ENCODE assay signal across 23 cellular contexts in genomic region chr2:46226620-46227019, GRCh38.
DNase-seq lines count a peak whose midpoint lies in the region; ATAC-seq, FAIRE-seq and TF ChIP-seq lines count a peak whose summit lies in the region.
"Had no signal": no experiment of that assay in that cellular context is flagged by ENCODE, and none has a peak within 500 bp of the region (broad histone marks: within the 10 kb centered on the region; RNA-seq: fewer than 3 reads in every experiment).

No MANE protein-coding gene starts in this region.

- no peak overlapping the region for H3K4me3 ChIP-seq in GM12878
- H3K4me3 ChIP-seq in heart right ventricle, result no peak overlapping the region
- no peak overlapping the region for H3K4me3 ChIP-seq in H7 (ENCODE audit: insufficient read depth, low read depth, low read length)

- DNase-seq in activated naive CD4-positive, alpha-beta T cell treated with Interleukin-2 at 50 U/mL for 16 hours, result no peak
- DNase-seq in GM18507 (ENCODE audit: extremely low spot score, insufficient read length, low read depth) (no peak), GM12878 (ENCODE audit: low read depth, low spot score) (no peak), heart right ventricle (no peak), G401 (ENCODE audit: low spot score) (no peak), H7 (no peak)
- DNase-seq: DMS153, DND-41, GOT3, HCEC 1CT, NCI-H1048, NCI-H1417, NCI-H1694, NCI-H2081, NCI-H2227 treated with DMSO at 0.1 percent for 48 hours, NCI-H510A, NCI-H69, SHP77 had no signal

- no peak overlapping the region for H3K9ac ChIP-seq in GM12878 (ENCODE audit: control insufficient read depth, insufficient read depth, low read length)

- no peaks in the 10 kb centered on the region for H3K36me3 Mint-ChIP-seq in activated naive CD4-positive, alpha-beta T cell treated with anti-CD3 and anti-CD28 coated beads, Interleukin-2, amount 50 U/mL, for 24 hours

- H3K4me1 Mint-ChIP-seq in activated naive CD4-positive, alpha-beta T cell treated with anti-CD3 and anti-CD28 coated beads, Interleukin-2, amount 50 U/mL, for 24 hours, result peaks cover 20% of the 10 kb centered on the region

- POLR2A ChIA-PET in GM12878 (lab: Charles Lee), result interaction anchor here (0.8 to 3.8 kb wide), 5 partner anchors 9 to 150 kb away, joined by 3 to 28 read pairs (median 4); partner anchors contain the start of gene EPAS1

- ATAC-seq in GM12878, result peak; percentile 35
- ATAC-seq in heart right ventricle, result no peak
- ATAC-seq: Panc1 had no signal

- H3K36me3 ChIP-seq in GM12878 (ENCODE audit: control insufficient read depth in 2 of 2, insufficient read depth in 2 of 2, low read length in 1 of 2), result no peaks in the 10 kb centered on the region
- no peaks in the 10 kb centered on the region for H3K36me3 ChIP-seq in heart right ventricle
- H3K36me3 ChIP-seq in H7 (replicated peaks; ENCODE audit: control insufficient read depth, insufficient read depth, low read length), result no peaks in the 10 kb centered on the region

- H3K27ac ChIP-seq in GM12878 (ENCODE audit: control insufficient read depth, insufficient read depth) (no peak overlapping the region), heart right ventricle (no peak overlapping the region)
- H3K27ac ChIP-seq: C4-2B, RWPE1 had no signal

- peak; percentile 21 to 31; a peak in 1 of 4 replicates for TF ChIP-seq EP300 in GM12878 (IDR thresholded peaks at IDR 0.05; ENCODE audit: borderline replicate concordance in 1 of 2, control insufficient read depth in 1 of 2, low read depth in 2 of 2, low read length in 2 of 2)

- CTCF ChIA-PET in GM12878 (lab: Yijun Ruan, JAX), result interaction anchor here (1.6 to 5.7 kb wide), 3 partner anchors 136 to 164 kb away, joined by 6 to 45 read pairs (median 43); no protein-coding TSS in a partner anchor

- RAD21 ChIA-PET in GM12878 (lab: Charles Lee; ENCODE audit: unreplicated experiment), result interaction anchor here (0.9 to 6.3 kb wide), 7 partner anchors 40 to 163 kb away, joined by 3 to 79 read pairs (median 35); no protein-coding TSS in a partner anchor

- no peaks in the 10 kb centered on the region for H3K9me3 Mint-ChIP-seq in activated naive CD4-positive, alpha-beta T cell treated with anti-CD3 and anti-CD28 coated beads, Interleukin-2, amount 50 U/mL, for 24 hours

- SMC1A ChIA-PET in GM12878 (lab: Charles Lee; ENCODE audit: uncharacterized antibody, unreplicated experiment), result interaction anchor here (0.7 to 6.2 kb wide), 10 partner anchors 8 to 164 kb away, joined by 3 to 82 read pairs (median 8); no protein-coding TSS in a partner anchor

- TF ChIP-seq RAD21 in GM12878 (IDR thresholded peaks at IDR 0.05; ENCODE audit: insufficient read depth, low read depth, low read length), result no peak

- H3K27ac Mint-ChIP-seq in activated naive CD4-positive, alpha-beta T cell treated with anti-CD3 and anti-CD28 coated beads, Interleukin-2, amount 50 U/mL, for 24 hours, result peak overlapping the region; percentile 5
- H3K27ac Mint-ChIP-seq: B cell had no signal

- intact Hi-C loops in GM12878 (cut with micrococcal nuclease; ENCODE audit: unreplicated experiment) (loop anchor here (5.0 kb wide), 3 partner anchors 39 to 164 kb away; no protein-coding TSS in a partner anchor), heart right ventricle (cut with DNase I) (loop anchor here in 1 of 10 donors (10.0 kb wide), 1 partner anchor 228 kb away; no protein-coding TSS in a partner anchor)

- TF ChIP-seq POLR2A in GM12878 (IDR thresholded peaks at IDR 0.05; ENCODE audit: low read depth, low read length), result no peak

- H3K79me2 ChIP-seq in GM12878 (ENCODE audit: control insufficient read depth, insufficient read depth, low read length), result no peaks in the 10 kb centered on the region

- no peaks in the 10 kb centered on the region for H3K27me3 ChIP-seq in GM12878 (replicated peaks in 1 of 2; ENCODE audit: control insufficient read depth in 2 of 2, insufficient read depth in 2 of 2, low read length in 1 of 2)
- H3K27me3 ChIP-seq in heart right ventricle, result no peaks in the 10 kb centered on the region
- H3K27me3 ChIP-seq in H7 (ENCODE audit: control insufficient read depth, insufficient read depth, low read length), result no peaks in the 10 kb centered on the region

- WGBS in GM12878 (ENCODE audit: insufficient coverage, insufficient replicate concordance, low lambda C conversion rate, missing lambda C conversion rate), result 26% methylated on average over 6 of the region's 6 CpGs
- WGBS in heart right ventricle, 2 donors, result 94% methylated on average over 6 of the region's 6 CpGs

- no peak overlapping the region for H3K4me2 ChIP-seq in GM12878 (ENCODE audit: control insufficient read depth, insufficient read depth)

- no peaks in the 10 kb centered on the region; the same call in 2 of the 3 replicates for H3K9me3 ChIP-seq in GM12878 (replicated peaks; ENCODE audit: control insufficient read depth, insufficient read depth, low read length)
- peaks cover 0 to 9% (median 0%) of the 10 kb centered on the region in 11 donors for H3K9me3 ChIP-seq in heart right ventricle

- TF ChIP-seq CTCF in GM12878 (IDR thresholded peaks at IDR 0.05 in 2 of 3, conservative IDR thresholded peaks at IDR 0.05 in 1 of 3; ENCODE audit: control insufficient read depth in 2 of 3, extremely low read depth in 1 of 3, insufficient read depth in 1 of 3, low read depth in 3 of 3, low read length in 3 of 3) (no peak), heart right ventricle (IDR thresholded peaks at IDR 0.05) (no peak)

- in situ Hi-C loops in GM12878 (cut with MboI) (no loop called here), G401 (cut with HindIII; ENCODE audit: low sequenced_read_pairs) (no loop called here)

- BruUV-seq in GM12878 (replicated peaks; lab: Mats Ljungman, UMichigan), result no TSS peak

- no peak overlapping the region for H2AFZ ChIP-seq in GM12878 (ENCODE audit: control insufficient read depth, low read depth, low read length)

- H4K20me1 ChIP-seq in GM12878 (ENCODE audit: control insufficient read depth, insufficient read depth), result no peaks in the 10 kb centered on the region

- FAIRE-seq in GM18507 (lab: Jason Lieb, UNC), result peak; percentile 26
- FAIRE-seq in GM12878 (lab: Jason Lieb, UNC), result no peak

- H3K27me3 Mint-ChIP-seq in activated naive CD4-positive, alpha-beta T cell treated with anti-CD3 and anti-CD28 coated beads, Interleukin-2, amount 50 U/mL, for 24 hours, result no peaks in the 10 kb centered on the region

- no peak overlapping the region for H3K4me3 Mint-ChIP-seq in activated naive CD4-positive, alpha-beta T cell treated with anti-CD3 and anti-CD28 coated beads, Interleukin-2, amount 50 U/mL, for 24 hours
- H3K4me3 Mint-ChIP-seq: B cell had no signal

- H3K4me1 ChIP-seq in GM12878 (ENCODE audit: control insufficient read depth, insufficient read depth, low read length) (peaks cover 14% of the 10 kb centered on the region), heart right ventricle (peaks cover 3 to 53% (median 25%) of the 10 kb centered on the region in 9 donors)

TF ChIP-seq in GM12878, 131 proteins besides CTCF, POLR2A, EP300 and RAD21 (continues in another document):
- TF ChIP-seq RELA (IDR thresholded peaks at IDR 0.05; ENCODE audit: borderline replicate concordance, partially characterized antibody), result peak; percentile 20
- TF ChIP-seq CREB1 (IDR thresholded peaks at IDR 0.05; ENCODE audit: low read depth), result no peak
- TF ChIP-seq FOXK2 (IDR thresholded peaks at IDR 0.05), result no peak
- TF ChIP-seq MEF2A (IDR thresholded peaks at IDR 0.05; ENCODE audit: insufficient read depth, low read depth, low read length), result 0 out of 2 replicates have a peak, but pooled peaks have one; percentile 40
- no peak for TF ChIP-seq MYB (IDR thresholded peaks at IDR 0.05; ENCODE audit: borderline replicate concordance, low read depth, low read length)
- TF ChIP-seq HCFC1 (IDR thresholded peaks at IDR 0.05; ENCODE audit: low read length), result no peak
- TF ChIP-seq, protein P1, sequence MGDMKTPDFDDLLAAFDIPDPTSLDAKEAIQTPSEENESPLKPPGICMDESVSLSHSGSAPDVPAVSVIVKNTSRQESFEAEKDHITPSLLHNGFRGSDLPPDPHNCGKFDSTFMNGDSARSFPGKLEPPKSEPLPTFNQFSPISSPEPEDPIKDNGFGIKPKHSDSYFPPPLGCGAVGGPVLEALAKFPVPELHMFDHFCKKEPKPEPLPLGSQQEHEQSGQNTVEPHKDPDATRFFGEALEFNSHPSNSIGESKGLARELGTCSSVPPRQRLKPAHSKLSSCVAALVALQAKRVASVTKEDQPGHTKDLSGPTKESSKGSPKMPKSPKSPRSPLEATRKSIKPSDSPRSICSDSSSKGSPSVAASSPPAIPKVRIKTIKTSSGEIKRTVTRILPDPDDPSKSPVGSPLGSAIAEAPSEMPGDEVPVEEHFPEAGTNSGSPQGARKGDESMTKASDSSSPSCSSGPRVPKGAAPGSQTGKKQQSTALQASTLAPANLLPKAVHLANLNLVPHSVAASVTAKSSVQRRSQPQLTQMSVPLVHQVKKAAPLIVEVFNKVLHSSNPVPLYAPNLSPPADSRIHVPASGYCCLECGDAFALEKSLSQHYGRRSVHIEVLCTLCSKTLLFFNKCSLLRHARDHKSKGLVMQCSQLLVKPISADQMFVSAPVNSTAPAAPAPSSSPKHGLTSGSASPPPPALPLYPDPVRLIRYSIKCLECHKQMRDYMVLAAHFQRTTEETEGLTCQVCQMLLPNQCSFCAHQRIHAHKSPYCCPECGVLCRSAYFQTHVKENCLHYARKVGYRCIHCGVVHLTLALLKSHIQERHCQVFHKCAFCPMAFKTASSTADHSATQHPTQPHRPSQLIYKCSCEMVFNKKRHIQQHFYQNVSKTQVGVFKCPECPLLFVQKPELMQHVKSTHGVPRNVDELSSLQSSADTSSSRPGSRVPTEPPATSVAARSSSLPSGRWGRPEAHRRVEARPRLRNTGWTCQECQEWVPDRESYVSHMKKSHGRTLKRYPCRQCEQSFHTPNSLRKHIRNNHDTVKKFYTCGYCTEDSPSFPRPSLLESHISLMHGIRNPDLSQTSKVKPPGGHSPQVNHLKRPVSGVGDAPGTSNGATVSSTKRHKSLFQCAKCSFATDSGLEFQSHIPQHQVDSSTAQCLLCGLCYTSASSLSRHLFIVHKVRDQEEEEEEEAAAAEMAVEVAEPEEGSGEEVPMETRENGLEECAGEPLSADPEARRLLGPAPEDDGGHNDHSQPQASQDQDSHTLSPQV (IDR thresholded peaks at IDR 0.05), result no peak
- no peak for TF ChIP-seq SMC3 (IDR thresholded peaks at IDR 0.05; ENCODE audit: borderline replicate concordance, low read length)
- no peak for TF ChIP-seq ATF3 (IDR thresholded peaks at IDR 0.05; ENCODE audit: borderline replicate concordance, extremely low read depth, low read depth, low read length)
- no peak for TF ChIP-seq POU2F2 (IDR thresholded peaks at IDR 0.05; ENCODE audit: borderline replicate concordance, low read depth, low read length)
- TF ChIP-seq GATAD2B (conservative IDR thresholded peaks at IDR 0.05; ENCODE audit: low read depth), result no peak
- TF ChIP-seq CREM (IDR thresholded peaks at IDR 0.05; ENCODE audit: low read depth), result 0 out of 2 replicates have a peak, but pooled peaks have one; percentile 22
- no peak for TF ChIP-seq ZNF384 (IDR thresholded peaks at IDR 0.05; ENCODE audit: borderline replicate concordance, low read depth, low read length)
